In the genomic region with DNA sequence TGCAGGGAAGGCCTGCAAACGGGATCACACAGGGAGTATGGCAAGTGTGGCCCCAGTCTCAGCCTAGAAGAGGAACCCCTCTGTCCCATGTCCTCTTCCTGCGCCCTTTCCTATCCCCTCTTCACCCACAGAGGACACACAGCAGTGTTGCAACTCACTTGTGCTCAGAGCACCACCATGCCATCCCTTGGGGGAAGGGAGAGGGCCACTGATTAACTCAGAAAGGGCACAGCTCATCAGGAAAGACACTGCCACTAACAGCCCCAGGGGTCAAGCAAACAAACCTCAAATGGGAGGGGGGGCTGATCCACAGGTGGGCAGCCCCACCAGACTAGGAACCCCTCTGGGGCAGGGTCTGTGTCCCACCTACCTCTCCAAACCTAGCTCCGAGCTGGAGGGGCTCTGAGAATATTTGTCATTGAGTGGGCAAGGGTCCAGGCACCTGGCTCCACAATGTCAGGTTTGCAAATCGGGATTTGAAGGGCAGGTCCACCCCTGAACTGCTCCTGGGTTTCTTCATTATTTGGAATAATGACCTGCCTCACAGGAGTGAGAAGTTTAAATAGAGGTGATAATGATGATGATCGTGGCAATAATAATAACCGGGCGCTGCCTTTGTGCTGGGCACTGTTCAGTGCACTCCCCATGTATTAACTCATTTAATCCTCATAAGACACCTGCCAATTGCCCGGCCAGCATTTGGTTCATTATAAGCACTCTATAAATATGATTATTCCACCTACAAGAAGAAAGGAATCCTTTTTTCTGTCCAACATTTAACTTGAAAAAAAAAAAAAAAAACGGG, we compare ENCODE assay signal across 1 cellular context.
TF ChIP-seq lines count a peak whose summit lies in the region.

No MANE protein-coding gene starts in this region.

TF ChIP-seq in endothelial cell of umbilical vein, 7 proteins besides CTCF, POLR2A, EP300 and RAD21:
- TF ChIP-seq GATA2 (IDR thresholded peaks at IDR 0.05; ENCODE audit: insufficient read depth, insufficient read length, low read depth, low read length) (no peak), JUN (IDR thresholded peaks at IDR 0.05; ENCODE audit: borderline replicate concordance, insufficient read depth, insufficient read length, low read depth) (no peak), FOS (IDR thresholded peaks at IDR 0.05; ENCODE audit: borderline replicate concordance, insufficient read depth, low read length) (no peak)
